Comparison of ENCODE assay signal across 30 cellular contexts in the genomic region with DNA sequence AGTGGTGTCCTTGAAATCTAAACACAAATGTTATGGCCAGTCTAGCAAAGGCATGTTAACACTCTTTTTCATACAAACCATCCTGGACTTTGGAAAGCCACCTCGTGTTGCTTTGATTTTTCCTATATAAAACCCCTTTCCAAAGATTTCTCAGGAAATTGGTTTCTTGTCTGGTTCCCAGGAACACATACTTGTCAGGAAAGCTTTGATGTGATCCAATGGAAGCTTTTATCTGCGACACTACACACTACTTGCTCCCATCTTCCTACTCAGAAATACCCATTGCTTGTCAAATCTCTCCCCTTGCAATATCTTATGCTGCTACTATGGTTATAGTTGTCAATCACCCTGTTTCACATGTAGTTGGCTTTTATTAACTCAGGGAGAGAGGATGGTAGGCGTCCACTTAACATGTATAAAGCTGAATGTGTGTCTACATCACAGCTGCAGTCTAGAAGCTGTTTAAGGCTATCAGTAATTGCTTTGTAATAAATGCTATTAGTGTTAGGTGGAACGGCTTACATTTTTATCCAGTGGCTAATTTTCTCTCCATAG.
"Had no signal": no experiment of that assay in that cellular context is flagged by ENCODE, and none has a peak within 500 bp of the region (broad histone marks: within the 10 kb centered on the region; RNA-seq: fewer than 3 reads in every experiment).

No MANE protein-coding gene starts in this region.

- H3K9me3 ChIP-seq: ovary, psoas muscle, right lobe of liver, suprapubic skin, testis, transverse colon, upper lobe of right lung, uterus had no signal

- H3K4me1 Mint-ChIP-seq: stimulated activated effector memory CD8-positive, alpha-beta T cell treated with anti-CD3 and anti-CD28 coated beads, Interleukin-12 subunit alpha, Interleukin-12 subunit beta, amount 100 ng/mL, for 72 hours; stimulated activated naive B cell treated with anti-CD40 and anti-IgM and Interleukin-4, amounts not matched to agents 10 μg/mL and 1 μg/mL and 100 μg/mL, for 72 hours had no signal

- H3K79me2 ChIP-seq: parathyroid adenoma had no signal

- H3K27ac ChIP-seq: neural progenitor cell, ovary, parathyroid adenoma, psoas muscle, right lobe of liver, stomach, suprapubic skin, tibial artery, transverse colon, upper lobe of right lung, uterus had no signal

- H3K36me3 Mint-ChIP-seq: naive thymus-derived CD8-positive, alpha-beta T cell; natural killer cell treated with Interleukin-12 subunit alpha and Interleukin-12 subunit beta and Interleukin-15 and Interleukin-18, amount 100 ng/mL, for 72 hours; neural progenitor cell; stimulated activated effector memory CD8-positive, alpha-beta T cell treated with anti-CD3 and anti-CD28 coated beads, Interleukin-12 subunit alpha, Interleukin-12 subunit beta, amount 100 ng/mL, for 72 hours; stimulated activated naive B cell treated with anti-CD40 and anti-IgM and Interleukin-4, amounts not matched to agents 10 μg/mL and 1 μg/mL and 100 μg/mL, for 72 hours; type B pancreatic cell had no signal

- FAIRE-seq: small intestine had no signal

- H3K4me3 Mint-ChIP-seq: naive thymus-derived CD8-positive, alpha-beta T cell; natural killer cell treated with Interleukin-12 subunit alpha and Interleukin-12 subunit beta and Interleukin-15 and Interleukin-18, amount 100 ng/mL, for 72 hours; nephron progenitor cell; neural progenitor cell; stimulated activated effector memory CD8-positive, alpha-beta T cell treated with anti-CD3 and anti-CD28 coated beads, Interleukin-12 subunit alpha, Interleukin-12 subunit beta, amount 100 ng/mL, for 72 hours; stimulated activated naive B cell treated with anti-CD40 and anti-IgM and Interleukin-4, amounts not matched to agents 10 μg/mL and 1 μg/mL and 100 μg/mL, for 72 hours; stimulated activated naive CD8-positive, alpha-beta T cell treated with anti-CD3 and anti-CD28 coated beads, Interleukin-15, Interleukin-2, amounts not matched to agents 100 ng/mL and 50 ng/mL, for 24 hours; type B pancreatic cell had no signal

- H3K4me1 ChIP-seq: parathyroid adenoma, psoas muscle, right lobe of liver, sigmoid colon, stomach, suprapubic skin, testis, tibial artery, transverse colon, upper lobe of right lung, uterus had no signal

- H3K36me3 ChIP-seq: neural progenitor cell, ovary, right lobe of liver, sigmoid colon, stomach, suprapubic skin, tibial artery, transverse colon, upper lobe of right lung, uterus had no signal

- H3K27ac Mint-ChIP-seq: naive thymus-derived CD8-positive, alpha-beta T cell; natural killer cell treated with Interleukin-12 subunit alpha and Interleukin-12 subunit beta and Interleukin-15 and Interleukin-18, amount 100 ng/mL, for 72 hours; nephron progenitor cell; neural progenitor cell; progenitor cell of endocrine pancreas; stimulated activated effector memory CD8-positive, alpha-beta T cell treated with anti-CD3 and anti-CD28 coated beads, Interleukin-12 subunit alpha, Interleukin-12 subunit beta, amount 100 ng/mL, for 72 hours; stimulated activated naive B cell treated with anti-CD40 and anti-IgM and Interleukin-4, amounts not matched to agents 10 μg/mL and 1 μg/mL and 100 μg/mL, for 72 hours; stimulated activated naive CD8-positive, alpha-beta T cell treated with anti-CD3 and anti-CD28 coated beads, Interleukin-15, Interleukin-2, amounts not matched to agents 100 ng/mL and 50 ng/mL, for 24 hours; type B pancreatic cell had no signal

- DNase-seq: naive thymus-derived CD8-positive, alpha-beta T cell; nephron progenitor cell; occipital lobe; ovary; posterior cingulate gyrus; psoas muscle; right cardiac atrium; right lobe of liver; sigmoid colon; small intestine; stimulated activated CD4-positive, alpha-beta T cell treated with anti-CD3 and anti-CD28 coated beads, Interleukin-15, amount 100 ng/mL, for 24 hours; stimulated activated CD4-positive, alpha-beta T cell treated with anti-CD3 and anti-CD28 coated beads, Interleukin-2, amount 100 ng/mL, for 24 hours; stimulated activated CD4-positive, alpha-beta T cell treated with anti-CD3 and anti-CD28 coated beads, Interleukin-2, amount 100 ng/mL, for 48 hours; stimulated activated CD4-positive, alpha-beta T cell treated with anti-CD3 and anti-CD28 coated beads, Interleukin-4, amount 100 ng/mL, for 24 hours; stimulated activated naive B cell treated with anti-CD40 and anti-IgM and Interleukin-4, amounts not matched to agents 10 μg/mL and 1 μg/mL and 100 μg/mL, for 72 hours; stimulated activated naive CD4-positive, alpha-beta T cell treated with Interleukin-2 at 50 U/mL for 16 hours; stomach; testis; tibial artery; transverse colon; upper lobe of right lung; uterus had no signal

- H3K4me2 ChIP-seq: neural progenitor cell had no signal

- H3K9ac ChIP-seq: neural progenitor cell, parathyroid adenoma had no signal

- H3K4me3 ChIP-seq: neural progenitor cell, ovary, psoas muscle, right lobe of liver, sigmoid colon, stomach, suprapubic skin, testis, tibial artery, transverse colon, upper lobe of right lung, uterus had no signal

- H3K27me3 ChIP-seq: neural progenitor cell, ovary, right lobe of liver, sigmoid colon, suprapubic skin, testis, transverse colon, upper lobe of right lung, uterus had no signal

- H3K9me3 Mint-ChIP-seq: naive thymus-derived CD8-positive, alpha-beta T cell; stimulated activated effector memory CD8-positive, alpha-beta T cell treated with anti-CD3 and anti-CD28 coated beads, Interleukin-12 subunit alpha, Interleukin-12 subunit beta, amount 100 ng/mL, for 72 hours; stimulated activated naive B cell treated with anti-CD40 and anti-IgM and Interleukin-4, amounts not matched to agents 10 μg/mL and 1 μg/mL and 100 μg/mL, for 72 hours; stimulated activated naive CD8-positive, alpha-beta T cell treated with anti-CD3 and anti-CD28 coated beads, Interleukin-15, Interleukin-2, amounts not matched to agents 100 ng/mL and 50 ng/mL, for 24 hours had no signal
